ENCODE assay signal across 8 cellular contexts in the genomic region with DNA sequence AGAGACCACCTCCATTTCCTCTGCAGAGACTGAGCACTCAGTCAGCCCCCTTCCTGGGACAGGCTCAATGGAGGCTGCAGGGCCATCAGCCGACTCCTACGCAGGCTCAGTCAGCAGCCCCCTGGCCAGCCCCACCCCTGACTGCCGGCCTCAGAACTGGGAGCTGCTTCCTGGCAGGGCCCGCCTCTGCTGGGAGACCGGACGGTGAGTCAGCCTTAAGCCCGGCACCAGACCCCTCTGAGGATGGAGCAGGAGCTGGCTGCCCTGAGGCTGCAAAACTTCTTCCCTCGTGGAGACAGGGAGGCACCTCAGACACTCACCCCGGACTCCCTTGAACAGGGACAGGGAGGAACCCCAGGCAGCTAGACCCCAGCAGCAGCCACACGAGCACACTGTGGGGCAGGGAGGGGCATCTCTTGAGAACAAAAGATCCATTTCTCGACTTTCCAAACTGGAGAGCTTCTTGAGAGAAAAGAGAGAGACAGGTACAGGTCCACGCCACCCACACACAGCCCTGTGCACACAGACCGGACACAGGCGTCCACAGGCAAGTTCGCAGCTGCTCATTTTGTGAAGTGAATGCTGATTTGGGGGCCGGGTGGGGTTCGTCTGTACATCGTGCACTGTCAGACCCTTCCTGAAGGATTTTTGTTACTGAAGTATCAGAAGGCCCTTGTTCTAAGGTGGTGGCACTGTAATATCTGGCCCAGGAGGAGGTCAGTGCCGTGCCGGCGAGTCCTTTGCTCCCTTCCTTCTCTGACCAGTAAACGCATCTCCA. TPM values are rescaled to one million over a fixed set of nuclear protein-coding genes. Genes with fewer than 3 reads are reported as not detected.
A peak's percentile ranks its signal among the peaks of the same experiment; 100 is the strongest.
DNase-seq lines count a peak whose midpoint lies in the region; ATAC-seq and TF ChIP-seq lines count a peak whose summit lies in the region.

No MANE protein-coding gene starts in this region.

- TF ChIP-seq CTCF in OCI-LY3 (IDR thresholded peaks at IDR 0.05; ENCODE audit: low read depth, low read length) (no peak), spleen (IDR thresholded peaks at IDR 0.05 in 8 of 11, conservative IDR thresholded peaks at IDR 0.05 in 3 of 11) (no peak)

- peak overlapping the region; percentile 63 for H3K9ac ChIP-seq in OCI-LY3 (ENCODE audit: low read length)

- 5 to 10% (median 7%) methylated on average over 15 to 22 of the region's 22 CpGs for whole genome bisulfite sequencing in spleen, 5 donors

- H3K27me3 ChIP-seq in OCI-LY3 (ENCODE audit: low read depth, low read length) = peaks cover 13% of the 10 kb centered on the region
- peaks cover 3 to 98% (median 81%) of the 10 kb centered on the region in 7 donors for H3K27me3 ChIP-seq in spleen (replicated peaks in 1 of 7)

- no peak overlapping the region for H2AFZ ChIP-seq in OCI-LY3 (ENCODE audit: low read depth, low read length)

- H3K36me3 ChIP-seq in OCI-LY3 (replicated peaks; ENCODE audit: low read depth, low read length) (no peaks in the 10 kb centered on the region), spleen (no peaks in the 10 kb centered on the region)

- H4K20me1 ChIP-seq in OCI-LY3 (ENCODE audit: insufficient read depth, low read length) = no peaks in the 10 kb centered on the region

- DNase-seq in SIG-M5 treated with dmso at 0.1 percent for 504 hours (lab: John Stamatoyannopoulos, UW; ENCODE audit: unreplicated experiment) = peak; percentile 63
- no peak for DNase-seq in SIG-M5 (lab: John Stamatoyannopoulos, UW)
- peak in 8 of 61 donors; percentile 6 to 50 (median 30) for DNase-seq in caudate nucleus (lab: John Stamatoyannopoulos, UW)
- DNase-seq in iris pigment epithelial cell (ENCODE audit: low read depth) = peak; percentile 97
- no peak for DNase-seq in spleen
- no peak for DNase-seq in NCI-H526 treated with DMSO at 0.1 percent for 48 hours (lab: John Stamatoyannopoulos, UW)

- H3K4me2 ChIP-seq in OCI-LY3 (ENCODE audit: low read length) = peak overlapping the region; percentile 86

- H3K9me3 ChIP-seq in OCI-LY3 (ENCODE audit: insufficient read depth, low read length) (no peaks in the 10 kb centered on the region), spleen (no peaks in the 10 kb centered on the region)

- TF ChIP-seq POLR2A in spleen (IDR thresholded peaks at IDR 0.05) = no peak

- H3K27ac ChIP-seq in OCI-LY3 (ENCODE audit: low read length) = no peak overlapping the region
- H3K27ac ChIP-seq in caudate nucleus (ENCODE audit: low read depth, low read length) = peak overlapping the region; percentile 58
- peak overlapping the region in 7 of 8 donors; percentile 41 to 84 (median 73) for H3K27ac ChIP-seq in spleen

- no peak for ATAC-seq in GM19351 (IDR thresholded peaks at IDR 0.05; ENCODE audit: unreplicated experiment)

- no peaks in the 10 kb centered on the region for H3K79me2 ChIP-seq in OCI-LY3 (ENCODE audit: low read length)

- H3K4me1 ChIP-seq in OCI-LY3 (ENCODE audit: low read length) (peaks cover 47% of the 10 kb centered on the region), spleen (peaks cover 48 to 100% (median 90%) of the 10 kb centered on the region in 6 donors)

- peak overlapping the region; percentile 88 for H3K4me3 ChIP-seq in OCI-LY3 (ENCODE audit: low read length)
- peak overlapping the region in 7 of 8 donors; percentile 36 to 75 (median 54) for H3K4me3 ChIP-seq in spleen

- intact Hi-C loops in spleen (cut with DNase I; ENCODE audit: low total_unique reads) = no loop called here

RNA-seq across cellular contexts. Expression of a gene that starts 1.3 kb away (rescaled TPM):
- total RNA-seq in spleen = 1 to 10 TPM in 3 of 7 donors, under 1 TPM in 2, not detected in 2; 0.43 to 2.4 (median 1.4) TPM
- 1 to 10 TPM in 1 of 3 donors, under 1 TPM in 2; 0.41 to 4.3 (median 0.80) TPM for polyA plus RNA-seq in spleen

RNA-seq across cellular contexts. Expression of a gene that starts 3.2 kb away (rescaled TPM):
- total RNA-seq in spleen = 10 to 100 TPM in 1 of 7 donors, 1 to 10 TPM in 6; 3.0 to 12.5 (median 7.8) TPM
- 1 to 10 TPM; 2.4 to 3.2 (median 2.6) TPM for polyA plus RNA-seq in spleen

RNA-seq across cellular contexts. Expression of a gene that starts 26.7 kb away (rescaled TPM):
- 100 to 1,000 TPM in 1 of 7 donors, 10 to 100 TPM in 6; 55.3 to 104 (median 72.4) TPM for total RNA-seq in spleen
- polyA plus RNA-seq in spleen = 10 to 100 TPM; 25.7 to 38.0 (median 33.8) TPM

RNA-seq across cellular contexts. Expression of a gene that starts 48.5 kb away (rescaled TPM):
- 100 to 1,000 TPM; 145 to 305 (median 233) TPM for total RNA-seq in spleen
- 100 to 1,000 TPM; 113 to 412 (median 334) TPM for polyA plus RNA-seq in spleen

Comparison
In these comparisons a context has a peak if more than half of its experiments do, and no peak if none do; other contexts are left out.
1. DNase-seq: peak in SIG-M5 treated with dmso at 0.1 percent for 504 hours (single experiment) and iris pigment epithelial cell (single experiment); none in SIG-M5 (single experiment), spleen (single experiment) and NCI-H526 treated with DMSO at 0.1 percent for 48 hours (single experiment).